Comparison of ENCODE assay signal across 9 cellular contexts in genomic region chr1:36516372-36517018, GRCh38. TPM values are rescaled to one million over a fixed set of nuclear protein-coding genes. Genes with fewer than 3 reads are reported as not detected.
A peak's percentile ranks its signal among the peaks of the same experiment; 100 is the strongest.
DNase-seq lines count a peak whose midpoint lies in the region; ATAC-seq, FAIRE-seq and TF ChIP-seq lines count a peak whose summit lies in the region.
"Had no signal": no experiment of that assay in that cellular context is flagged by ENCODE, and none has a peak within 500 bp of the region (broad histone marks: within the 10 kb centered on the region; RNA-seq: fewer than 3 reads in every experiment).

No MANE protein-coding gene starts in this region.

- peak; percentile 30 for ATAC-seq in gastroesophageal sphincter
- no peak for ATAC-seq in HG02678 (IDR thresholded peaks at IDR 0.05; ENCODE audit: unreplicated experiment)
- ATAC-seq in HG02571 (IDR thresholded peaks at IDR 0.05; ENCODE audit: unreplicated experiment) = no peak

- H3K4me2 ChIP-seq in OCI-LY7 (ENCODE audit: low read length) = no peak overlapping the region
- no peak overlapping the region for H3K4me2 ChIP-seq in osteoblast (ENCODE audit: insufficient read depth, low read length)

- FAIRE-seq in HTR-8/SVneo (lab: Jason Lieb, UNC) = no peak

- H3K79me2 ChIP-seq in OCI-LY7 (ENCODE audit: insufficient read depth, low read depth, low read length) (no peaks in the 10 kb centered on the region), osteoblast (ENCODE audit: insufficient read depth, low read length) (no peaks in the 10 kb centered on the region)

- H3K9me3 ChIP-seq in OCI-LY7 (ENCODE audit: low read length) (no peaks in the 10 kb centered on the region), gastroesophageal sphincter (no peaks in the 10 kb centered on the region), osteoblast (ENCODE audit: low read depth, low read length) (no peaks in the 10 kb centered on the region)
- H3K9me3 ChIP-seq: SJSA1 had no signal

- peak; percentile 83 for DNase-seq in D341Med (ENCODE audit: low spot score)
- DNase-seq in HTR-8/SVneo (ENCODE audit: insufficient read length, low spot score) = peak; percentile 75
- DNase-seq in OCI-LY7 (ENCODE audit: low spot score) = peak; percentile 69
- DNase-seq in activated T-helper 1 cell treated with Interleukin-2 at 50 U/mL for 16 hours (ENCODE audit: low read depth) = peak; percentile 5
- DNase-seq in osteoblast (ENCODE audit: insufficient read length, low spot score, missing footprints) = peak; percentile 95

- no peaks in the 10 kb centered on the region for H3K9me2 ChIP-seq in OCI-LY7 (ENCODE audit: insufficient read depth, low read length)

- no TSS peak for BruUV-seq in OCI-LY7 (replicated peaks; lab: Mats Ljungman, UMichigan)

- no peak overlapping the region for H3K27ac ChIP-seq in OCI-LY7 (ENCODE audit: low read depth, low read length, poor library complexity, severe bottlenecking)
- no peak overlapping the region for H3K27ac ChIP-seq in gastroesophageal sphincter
- H3K27ac ChIP-seq in osteoblast (ENCODE audit: low read depth, low read length) = no peak overlapping the region
- H3K27ac ChIP-seq: SJSA1 had no signal

- no peak overlapping the region for H3K4me3 ChIP-seq in OCI-LY7 (ENCODE audit: low read depth, low read length, poor library complexity, severe bottlenecking)
- H3K4me3 ChIP-seq in gastroesophageal sphincter = no peak overlapping the region
- H3K4me3 ChIP-seq in osteoblast (ENCODE audit: insufficient read depth, low read length) = no peak overlapping the region
- H3K4me3 ChIP-seq: SJSA1 had no signal

- CTCF ChIA-PET in OCI-LY7 (lab: Charles Lee; ENCODE audit: unreplicated experiment) = interaction anchor here (0.6 to 1.1 kb wide), 2 partner anchors 429 to 808 kb away, joined by 3 read pairs; no protein-coding TSS in a partner anchor

- H3K27me3 ChIP-seq in gastroesophageal sphincter (peaks cover 57% of the 10 kb centered on the region), osteoblast (ENCODE audit: insufficient read depth, low read length) (no peaks in the 10 kb centered on the region)

- TF ChIP-seq POLR2A in gastroesophageal sphincter (IDR thresholded peaks at IDR 0.05) = no peak

- H2AFZ ChIP-seq in OCI-LY7 (ENCODE audit: low read length) = no peak overlapping the region
- no peak overlapping the region for H2AFZ ChIP-seq in osteoblast (ENCODE audit: low read length)

- intact Hi-C loops in OCI-LY7 (cut with micrococcal nuclease; ENCODE audit: unreplicated experiment) = no loop called here

- no CpG with 5 or more reads among the region's 11 CpGs for WGBS in gastroesophageal sphincter (ENCODE audit: low coverage in 1 of 2), 2 donors

- H3K4me1 ChIP-seq in OCI-LY7 (ENCODE audit: insufficient read depth, low read length, poor library complexity, severe bottlenecking) (no peaks in the 10 kb centered on the region), gastroesophageal sphincter (no peaks in the 10 kb centered on the region), osteoblast (ENCODE audit: insufficient read depth, low read length) (peaks cover 3% of the 10 kb centered on the region)
- H3K4me1 ChIP-seq: SJSA1 had no signal

- TF ChIP-seq CTCF in OCI-LY7 (conservative IDR thresholded peaks at IDR 0.05; ENCODE audit: low read length) (peak; percentile 94), gastroesophageal sphincter (IDR thresholded peaks at IDR 0.05) (peak in 3 of 4 experiments; percentile 32 to 58 (median 36)), osteoblast (IDR thresholded peaks at IDR 0.05; ENCODE audit: extremely low read depth, low read depth, low read length) (peak; percentile 86)

- H4K20me1 ChIP-seq in OCI-LY7 (ENCODE audit: insufficient read depth, low read length) (no peaks in the 10 kb centered on the region), osteoblast (ENCODE audit: insufficient read depth, low read length) (no peaks in the 10 kb centered on the region)

- H3K36me3 ChIP-seq in OCI-LY7 (ENCODE audit: insufficient read depth, low read length) (no peaks in the 10 kb centered on the region), gastroesophageal sphincter (no peaks in the 10 kb centered on the region), osteoblast (ENCODE audit: insufficient read depth, low read length) (no peaks in the 10 kb centered on the region)
- H3K36me3 ChIP-seq: SJSA1 had no signal

- POLR2A ChIA-PET in OCI-LY7 (lab: Charles Lee) = interaction anchor here (1.6 kb wide), 1 partner anchor 10 kb away, joined by 4 read pairs; no protein-coding TSS in a partner anchor

- no peak for TF ChIP-seq EP300 in gastroesophageal sphincter (IDR thresholded peaks at IDR 0.05)

RNA-seq across cellular contexts. Expression of gene CSF3R, which starts 33.8 kb away (rescaled TPM):
- total RNA-seq in OCI-LY7 (2014; rRNA removed; shearing (Covaris generic)) = not detected in 2 replicates
- total RNA-seq in OCI-LY7 (2022) (not detected in 2 replicates), gastroesophageal sphincter (10 to 100 TPM in 2 of 4 donors, 1 to 10 TPM in 2; 2.7 to 26.8 (median 10.1) TPM), osteoblast (not detected in 2 replicates)
- total RNA-seq: SJSA1 had no signal

RNA-seq across cellular contexts. Expression of gene MRPS15, which starts 52.3 kb away (rescaled TPM):
- total RNA-seq in OCI-LY7 (2014; rRNA removed; shearing (Covaris generic)) = 112 and 114 TPM in 2 replicates
- total RNA-seq in OCI-LY7 (2022) (116 and 119 TPM in 2 replicates), gastroesophageal sphincter (10 to 100 TPM; 52.6 to 68.5 (median 61.3) TPM), osteoblast (77.1 and 77.2 TPM in 2 replicates)

Comparison
In these comparisons a context has a peak if more than half of its experiments do, and no peak if none do; other contexts are left out.
1. DNase-seq: peak in every context shown above with its lines; median percentile 95 in osteoblast; 83 in D341Med; 75 in HTR-8/SVneo; 69 in OCI-LY7; 5 in activated T-helper 1 cell treated with Interleukin-2 at 50 U/mL for 16 hours.
2. CTCF ChIP-seq: peak in every context shown above with its lines; median percentile 94 in OCI-LY7; 86 in osteoblast; 36 in gastroesophageal sphincter.